ENCODE assay signal across 11 cellular contexts in the genomic region with DNA sequence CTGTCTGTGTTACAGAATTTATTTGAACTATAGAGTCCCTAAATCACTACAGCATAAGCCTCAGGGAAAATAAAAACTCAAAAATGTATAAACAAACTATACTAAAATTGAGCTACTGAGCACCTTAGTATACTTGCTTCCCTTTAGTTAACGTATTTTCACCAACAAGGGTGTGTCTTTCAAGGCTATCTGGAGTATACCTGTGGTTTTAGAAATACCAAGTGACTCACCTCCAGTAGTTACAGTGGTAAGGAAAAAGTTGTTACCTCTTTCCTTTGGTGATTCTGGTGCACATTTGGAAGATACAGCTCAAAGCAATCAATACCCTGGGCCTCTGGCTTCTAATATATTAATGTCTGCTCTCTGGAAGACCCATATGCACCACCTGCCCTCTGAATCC.
DNase-seq lines count a peak whose midpoint lies in the region; ATAC-seq and TF ChIP-seq lines count a peak whose summit lies in the region.
"Had no signal": no experiment of that assay in that cellular context is flagged by ENCODE, and none has a peak within 500 bp of the region (broad histone marks: within the 10 kb centered on the region; RNA-seq: fewer than 3 reads in every experiment).

No MANE protein-coding gene starts in this region.

- no peaks in the 10 kb centered on the region for H3K36me3 Mint-ChIP-seq in activated T-cell treated with anti-CD3 and anti-CD28 coated beads, Interleukin-2, amount 50 U/mL, for 4 hours (ENCODE audit: insufficient read depth)

- H3K9me3 ChIP-seq in SJCRH30 (replicated peaks) (no peaks in the 10 kb centered on the region), ovary (no peaks in the 10 kb centered on the region)

- H3K27me3 ChIP-seq in SJCRH30 (no peaks in the 10 kb centered on the region), ovary (no peaks in the 10 kb centered on the region)

- H3K4me3 ChIP-seq in SJCRH30: no peak overlapping the region
- no peak overlapping the region for H3K4me3 ChIP-seq in ovary

- no peaks in the 10 kb centered on the region for H3K36me3 ChIP-seq in SJCRH30
- H3K36me3 ChIP-seq in ovary: no peaks in the 10 kb centered on the region

- WGBS in ovary, 3 donors: 84 to 93% (median 91%) methylated on average over 1 of the region's 1 CpG

- DNase-seq in activated T-cell treated with anti-CD3 and anti-CD28 coated beads, Interleukin-2, amount 50 U/mL, for 4 hours: no peak
- DNase-seq in activated T-cell treated with anti-CD3 and anti-CD28 coated beads, Interleukin-2, amount 50 U/mL, for 48 hours: no peak
- DNase-seq in SJCRH30 (no peak), epithelial cell of prostate (ENCODE audit: low read depth, low spot score) (peak; percentile 46), ovary (no peak), HK-2 (ENCODE audit: unreplicated experiment) (no peak), hepatic stellate cell (ENCODE audit: low spot score) (no peak)
- no peak for DNase-seq in stimulated activated naive CD8-positive, alpha-beta T cell treated with anti-CD3 and anti-CD28 coated beads, Interleukin-15, Interleukin-2, amounts not matched to agents 100 U/mL and 50 U/mL, for 24 hours
- DNase-seq: central memory CD4-positive, alpha-beta T cell; erythroblast; NCI-H1092 treated with DMSO at 0.1 percent for 48 hours had no signal

- no peak for TF ChIP-seq CTCF in ovary (IDR thresholded peaks at IDR 0.05)

- no peak for TF ChIP-seq EP300 in ovary (IDR thresholded peaks at IDR 0.05)

- H3K27ac ChIP-seq in SJCRH30: peak overlapping the region; percentile 83
- H3K27ac ChIP-seq in epithelial cell of prostate: peak overlapping the region; percentile 60
- no peak overlapping the region for H3K27ac ChIP-seq in ovary

- intact Hi-C loops in ovary (cut with DNase I): loop anchor here in 1 of 4 donors (10.0 kb wide), 1 partner anchor 208 kb away; no protein-coding TSS in a partner anchor

- peaks cover 41% of the 10 kb centered on the region for H3K4me1 Mint-ChIP-seq in activated T-cell treated with anti-CD3 and anti-CD28 coated beads, Interleukin-2, amount 50 U/mL, for 4 hours (ENCODE audit: low read depth)

- TF ChIP-seq POLR2A in ovary (IDR thresholded peaks at IDR 0.05): no peak

- H3K27me3 Mint-ChIP-seq in activated T-cell treated with anti-CD3 and anti-CD28 coated beads, Interleukin-2, amount 50 U/mL, for 4 hours (ENCODE audit: low read depth): no peaks in the 10 kb centered on the region

- peaks cover 9% of the 10 kb centered on the region for H3K9me3 Mint-ChIP-seq in activated T-cell treated with anti-CD3 and anti-CD28 coated beads, Interleukin-2, amount 50 U/mL, for 4 hours

- ATAC-seq in activated T-cell treated with anti-CD3 and anti-CD28 coated beads, Interleukin-2, amount 50 U/mL, for 4 hours: peak; percentile 74 to 76
- ATAC-seq in stimulated activated naive CD8-positive, alpha-beta T cell treated with anti-CD3 and anti-CD28 coated beads, Interleukin-15, Interleukin-2, amounts not matched to agents 100 U/mL and 50 U/mL, for 24 hours: peak; percentile 84

- no peak overlapping the region for H3K4me3 Mint-ChIP-seq in activated T-cell treated with anti-CD3 and anti-CD28 coated beads, Interleukin-2, amount 50 U/mL, for 4 hours

- H3K4me1 ChIP-seq in SJCRH30: peaks cover 66% of the 10 kb centered on the region
- H3K4me1 ChIP-seq in ovary (ENCODE audit: insufficient read depth): peaks cover 6% of the 10 kb centered on the region

Comparison
In these comparisons a context has a peak if more than half of its experiments do, and no peak if none do; other contexts are left out.
1. H3K27ac ChIP-seq: peak in SJCRH30 (single experiment) and epithelial cell of prostate (single experiment); none in ovary (0 of 2).